8 cellular contexts compared by ENCODE assay signal in genomic region chr2:158953926-158954763, GRCh38. TPM values are rescaled to one million over a fixed set of nuclear protein-coding genes. Genes with fewer than 3 reads are reported as not detected.
A peak's percentile ranks its signal among the peaks of the same experiment; 100 is the strongest.
DNase-seq lines count a peak whose midpoint lies in the region; ATAC-seq, FAIRE-seq and TF ChIP-seq lines count a peak whose summit lies in the region.

No MANE protein-coding gene starts in this region.

- no peak overlapping the region for H3K4me3 Mint-ChIP-seq in activated CD8-positive, alpha-beta T cell treated with anti-CD3 and anti-CD28 coated beads, Interleukin-2, amount 10 ng/mL, durations not matched to agents 7 days and 5 days

- TF ChIP-seq CTCF in heart right ventricle (IDR thresholded peaks at IDR 0.05) (no peak), OCI-LY7 (conservative IDR thresholded peaks at IDR 0.05; ENCODE audit: low read length) (no peak)

- H3K4me3 ChIP-seq in heart right ventricle (no peak overlapping the region), small intestine (ENCODE audit: low read depth in 1 of 2, low read length in 2 of 2) (no peak overlapping the region), OCI-LY7 (ENCODE audit: low read depth, low read length, poor library complexity, severe bottlenecking) (no peak overlapping the region)

- H3K79me2 ChIP-seq in OCI-LY7 (ENCODE audit: insufficient read depth, low read depth, low read length) = no peaks in the 10 kb centered on the region

- peaks cover 9% of the 10 kb centered on the region for H3K27me3 Mint-ChIP-seq in activated CD8-positive, alpha-beta T cell treated with anti-CD3 and anti-CD28 coated beads, Interleukin-2, amount 10 ng/mL, durations not matched to agents 7 days and 5 days (ENCODE audit: low read depth)

- H4K20me1 ChIP-seq in OCI-LY7 (ENCODE audit: insufficient read depth, low read length) = no peaks in the 10 kb centered on the region

- H2AFZ ChIP-seq in OCI-LY7 (ENCODE audit: low read length) = no peak overlapping the region

- H3K27ac ChIP-seq in heart right ventricle (peak overlapping the region in 9 of 10 donors; percentile 1 to 77 (median 59)), small intestine (ENCODE audit: low read depth in 1 of 2, low read length in 1 of 2) (peak overlapping the region; percentile 62 to 79), OCI-LY7 (ENCODE audit: low read depth, low read length, poor library complexity, severe bottlenecking) (no peak overlapping the region)

- no TSS peak for BruUV-seq in OCI-LY7 (replicated peaks; lab: Mats Ljungman, UMichigan)

- H3K27me3 ChIP-seq in heart right ventricle (no peaks in the 10 kb centered on the region), small intestine (ENCODE audit: control insufficient read depth in 2 of 2, insufficient read depth in 2 of 2, low read length in 2 of 2) (no peaks in the 10 kb centered on the region)

- H3K4me1 ChIP-seq in heart right ventricle = peaks cover 6 to 33% (median 24%) of the 10 kb centered on the region in 9 donors
- H3K4me1 ChIP-seq in small intestine (ENCODE audit: control insufficient read depth in 2 of 2, insufficient read depth in 1 of 2, low read depth in 1 of 2, low read length in 1 of 2) = peaks cover 0 to 3% of the 10 kb centered on the region in 2 donors
- no peaks in the 10 kb centered on the region for H3K4me1 ChIP-seq in OCI-LY7 (ENCODE audit: insufficient read depth, low read length, poor library complexity, severe bottlenecking)

- H3K4me1 Mint-ChIP-seq in activated CD8-positive, alpha-beta T cell treated with anti-CD3 and anti-CD28 coated beads, Interleukin-2, amount 10 ng/mL, durations not matched to agents 7 days and 5 days (ENCODE audit: low read depth) = peaks cover 6% of the 10 kb centered on the region

- no peaks in the 10 kb centered on the region for H3K9me2 ChIP-seq in OCI-LY7 (ENCODE audit: insufficient read depth, low read length)

- CTCF ChIA-PET in HEK293T (lab: Yijun Ruan, JAX) = interaction anchor here (0.6 to 1.3 kb wide), 4 partner anchors 56 to 561 kb away, joined by 3 to 4 read pairs (median 3); no protein-coding TSS in a partner anchor
- CTCF ChIA-PET in activated CD8-positive, alpha-beta T cell treated with anti-CD3 and anti-CD28 coated beads, Interleukin-2, amount 10 ng/mL, durations not matched to agents 7 days and 5 days (lab: Charles Lee) = no interaction called here
- CTCF ChIA-PET in OCI-LY7 (lab: Charles Lee; ENCODE audit: unreplicated experiment) = no interaction called here

- no peaks in the 10 kb centered on the region for H3K9me3 Mint-ChIP-seq in activated CD8-positive, alpha-beta T cell treated with anti-CD3 and anti-CD28 coated beads, Interleukin-2, amount 10 ng/mL, durations not matched to agents 7 days and 5 days (ENCODE audit: insufficient read depth)

- no peaks in the 10 kb centered on the region for H3K36me3 ChIP-seq in heart right ventricle
- H3K36me3 ChIP-seq in small intestine (ENCODE audit: control insufficient read depth in 2 of 2, insufficient read depth in 2 of 2, low read length in 2 of 2) = no peaks in the 10 kb centered on the region
- H3K36me3 ChIP-seq in OCI-LY7 (ENCODE audit: insufficient read depth, low read length) = no peaks in the 10 kb centered on the region

- H3K36me3 Mint-ChIP-seq in activated CD8-positive, alpha-beta T cell treated with anti-CD3 and anti-CD28 coated beads, Interleukin-2, amount 10 ng/mL, durations not matched to agents 7 days and 5 days (ENCODE audit: low read depth) = no peaks in the 10 kb centered on the region

- H3K9me3 ChIP-seq in heart right ventricle (no peaks in the 10 kb centered on the region), small intestine (ENCODE audit: control insufficient read depth, low read depth) (no peaks in the 10 kb centered on the region), OCI-LY7 (ENCODE audit: low read length) (no peaks in the 10 kb centered on the region)

- peak; percentile 36 for ATAC-seq in activated CD8-positive, alpha-beta T cell treated with anti-CD3 and anti-CD28 coated beads, Interleukin-2, amount 10 ng/mL, durations not matched to agents 7 days and 5 days
- ATAC-seq in heart right ventricle (peak; percentile 79 to 95 (median 91)), GM21367 (IDR thresholded peaks at IDR 0.05; ENCODE audit: unreplicated experiment) (no peak)

- POLR2A ChIA-PET in HEK293T (lab: Yijun Ruan, JAX) = interaction anchor here (0.6 to 2.0 kb wide), 5 partner anchors 11 to 53 kb away, joined by 3 to 8 read pairs (median 5); partner anchors contain the start of gene TANC1
- POLR2A ChIA-PET in activated CD8-positive, alpha-beta T cell treated with anti-CD3 and anti-CD28 coated beads, Interleukin-2, amount 10 ng/mL, durations not matched to agents 7 days and 5 days (lab: Charles Lee) = no interaction called here
- POLR2A ChIA-PET in OCI-LY7 (lab: Charles Lee) = no interaction called here

- H3K4me2 ChIP-seq in OCI-LY7 (ENCODE audit: low read length) = no peak overlapping the region

- no peak for FAIRE-seq in small intestine (lab: Jason Lieb, UNC)

- H3K27ac Mint-ChIP-seq in activated CD8-positive, alpha-beta T cell treated with anti-CD3 and anti-CD28 coated beads, Interleukin-2, amount 10 ng/mL, durations not matched to agents 7 days and 5 days = no peak overlapping the region

- peak; percentile 48 for DNase-seq in D341Med (ENCODE audit: low spot score)
- peak; percentile 71 for DNase-seq in HEK293T (ENCODE audit: extremely low spot score)
- DNase-seq in NCI-H2171 treated with DMSO at 0.1 percent for 48 hours (lab: John Stamatoyannopoulos, UW) = peak; percentile 91
- DNase-seq in activated CD8-positive, alpha-beta T cell treated with anti-CD3 and anti-CD28 coated beads, Interleukin-2, amount 10 ng/mL, durations not matched to agents 7 days and 5 days = no peak
- peak; percentile 81 to 86 for DNase-seq in heart right ventricle
- DNase-seq in small intestine = peak; percentile 98
- no peak for DNase-seq in OCI-LY7 (ENCODE audit: low spot score)

- 10 to 16% methylated on average over 5 of the region's 5 CpGs for WGBS in heart right ventricle, 2 donors
- WGBS in small intestine, 3 donors = 8 to 32% (median 14%) methylated on average over 5 of the region's 5 CpGs

- intact Hi-C loops in heart right ventricle (cut with DNase I) (loop anchor here in 1 of 10 donors (5.0 kb wide), 1 partner anchor 52 kb away; no protein-coding TSS in a partner anchor), OCI-LY7 (cut with micrococcal nuclease; ENCODE audit: unreplicated experiment) (no loop called here)

TF ChIP-seq in HEK293T, 16 proteins besides CTCF, POLR2A, EP300 and RAD21:
- TF ChIP-seq ELF4 (IDR thresholded peaks at IDR 0.05) = no peak
- TF ChIP-seq, protein P1, sequence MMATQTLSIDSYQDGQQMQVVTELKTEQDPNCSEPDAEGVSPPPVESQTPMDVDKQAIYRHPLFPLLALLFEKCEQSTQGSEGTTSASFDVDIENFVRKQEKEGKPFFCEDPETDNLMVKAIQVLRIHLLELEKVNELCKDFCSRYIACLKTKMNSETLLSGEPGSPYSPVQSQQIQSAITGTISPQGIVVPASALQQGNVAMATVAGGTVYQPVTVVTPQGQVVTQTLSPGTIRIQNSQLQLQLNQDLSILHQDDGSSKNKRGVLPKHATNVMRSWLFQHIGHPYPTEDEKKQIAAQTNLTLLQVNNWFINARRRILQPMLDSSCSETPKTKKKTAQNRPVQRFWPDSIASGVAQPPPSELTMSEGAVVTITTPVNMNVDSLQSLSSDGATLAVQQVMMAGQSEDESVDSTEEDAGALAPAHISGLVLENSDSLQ (IDR thresholded peaks at IDR 0.05) = peak; percentile 98

RNA-seq across cellular contexts. Expression of gene TANC1, which starts 14.3 kb away (rescaled TPM):
- under 1 TPM; 0.37 to 0.55 TPM for total RNA-seq in activated CD8-positive, alpha-beta T cell treated with anti-CD3 and anti-CD28 coated beads, Interleukin-2, amount 10 ng/mL, durations not matched to agents 7 days and 5 days
- 10 to 100 TPM; 41.0 to 90.5 (median 74.2) TPM for total RNA-seq in heart right ventricle
- polyA plus RNA-seq in heart right ventricle = 10 to 100 TPM; 17.8 to 44.0 TPM
- polyA plus RNA-seq in small intestine = 1 to 10 TPM; 7.4 to 8.9 (median 8.6) TPM
- not detected in 2 replicates for total RNA-seq in OCI-LY7 (2014; rRNA removed; shearing (Covaris generic))
- total RNA-seq in OCI-LY7 (2022) = 0.04 TPM in 1 of 2 replicates, not detected in the other

Comparison
In these comparisons a context has a peak if more than half of its experiments do, and no peak if none do; other contexts are left out.
1. DNase-seq: peak in D341Med (single experiment), HEK293T (single experiment), NCI-H2171 treated with DMSO at 0.1 percent for 48 hours (single experiment), heart right ventricle (2 of 2) and small intestine (single experiment); none in activated CD8-positive, alpha-beta T cell treated with anti-CD3 and anti-CD28 coated beads, Interleukin-2, amount 10 ng/mL, durations not matched to agents 7 days and 5 days (single experiment) and OCI-LY7 (single experiment).
2. RNA of gene TANC1, which starts 14.3 kb away (total RNA-seq): 41.0 to 90.5 TPM in heart right ventricle; 0.37 to 0.55 TPM in activated CD8-positive, alpha-beta T cell treated with anti-CD3 and anti-CD28 coated beads, Interleukin-2, amount 10 ng/mL, durations not matched to agents 7 days and 5 days and 0.04 TPM in OCI-LY7; every median in the first group is over 10 times any median in the second.